19 cellular contexts compared by ENCODE assay signal in genomic region chr1:228392111-228392936, GRCh38. TPM values are rescaled to one million over a fixed set of nuclear protein-coding genes. Genes with fewer than 3 reads are reported as not detected.
DNase-seq lines count a peak whose midpoint lies in the region; ATAC-seq and TF ChIP-seq lines count a peak whose summit lies in the region.
"Had no signal": no experiment of that assay in that cellular context is flagged by ENCODE, and none has a peak within 500 bp of the region (broad histone marks: within the 10 kb centered on the region; RNA-seq: fewer than 3 reads in every experiment).

No MANE protein-coding gene starts in this region.

- no peak for TF ChIP-seq RAD21 in IMR-90 (IDR thresholded peaks at IDR 0.05; ENCODE audit: low read length)

- BruUV-seq in IMR-90 (replicated peaks; lab: Mats Ljungman, UMichigan) = no TSS peak

- H3K18ac ChIP-seq in IMR-90 (ENCODE audit: low read depth, low read length) = no peak overlapping the region

- H3K4me3 Mint-ChIP-seq in activated T-helper 17 cell treated with anti-CD3 and anti-CD28 coated beads, Interleukin-2, amount 50 U/mL, for 72 hours = no peak overlapping the region
- H3K4me3 Mint-ChIP-seq: CD8-positive, alpha-beta T cell; naive thymus-derived CD4-positive, alpha-beta T cell; T-helper 2 cell treated with Interferon-gamma antibody and Interleukin-4, amounts not matched to agents 5 μg/mL and 100 μg/mL, for 36 hours had no signal

- H4K20me1 ChIP-seq in IMR-90 (ENCODE audit: insufficient read depth, low read length) = 0 out of 2 replicates have a peak, but pooled peaks cover 8% of the 10 kb centered on the region

- no peak overlapping the region for H3K9ac ChIP-seq in IMR-90 (ENCODE audit: low read depth, low read length)

- intact Hi-C loops in IMR-90 (cut with micrococcal nuclease) (loop anchor here (5.0 kb wide), 2 partner anchors 165 to 260 kb away; no protein-coding TSS in a partner anchor), psoas muscle (cut with DNase I) (loop anchor here in 1 of 2 donors (10.0 kb wide), 1 partner anchor 268 kb away; no protein-coding TSS in a partner anchor)

- in situ Hi-C loops in IMR-90 (cut with MboI; ENCODE audit: low sequenced_read_pairs) = no loop called here

- no peak overlapping the region for H2BK20ac ChIP-seq in IMR-90 (ENCODE audit: low read depth, low read length)

- H2BK120ac ChIP-seq in IMR-90 (ENCODE audit: low read depth, low read length) = no peak overlapping the region

- H3K4me1 Mint-ChIP-seq in activated T-helper 17 cell treated with anti-CD3 and anti-CD28 coated beads, Interleukin-2, amount 50 U/mL, for 72 hours = no peaks in the 10 kb centered on the region

- H3K27me3 ChIP-seq in IMR-90 (ENCODE audit: control insufficient read depth, insufficient read depth, low read length) = no peaks in the 10 kb centered on the region
- no peaks in the 10 kb centered on the region for H3K27me3 ChIP-seq in psoas muscle (ENCODE audit: insufficient read depth in 3 of 3, low read length in 2 of 3)
- H3K27me3 ChIP-seq: Peyer's patch had no signal

- H4K91ac ChIP-seq in IMR-90 (ENCODE audit: insufficient read depth, low read depth, low read length) = no peak overlapping the region

- TF ChIP-seq CTCF in IMR-90 (conservative IDR thresholded peaks at IDR 0.05; ENCODE audit: low read depth, low read length) (no peak), psoas muscle (IDR thresholded peaks at IDR 0.05) (no peak), omental fat pad (IDR thresholded peaks at IDR 0.05) (no peak)

- peaks cover 8% of the 10 kb centered on the region; the same call in 1 of the 2 replicates for H3K9me1 ChIP-seq in IMR-90 (ENCODE audit: insufficient read depth, low read length)

- 67% methylated on average over 3 of the region's 12 CpGs; no CpG with 5 or more reads in 1 of the 2 experiments for WGBS in IMR-90 (ENCODE audit: extremely low coverage in 2 of 2, insufficient read length in 1 of 2), 2 experiments
- WGBS in psoas muscle, 3 donors = 89 to 93% (median 92%) methylated on average over 12 of the region's 12 CpGs

- H3K9me3 ChIP-seq in IMR-90 (ENCODE audit: control insufficient read depth, insufficient read depth, low read length) = no peaks in the 10 kb centered on the region
- no peaks in the 10 kb centered on the region for H3K9me3 ChIP-seq in psoas muscle
- H3K9me3 ChIP-seq: Peyer's patch had no signal

- TF ChIP-seq POLR2A in IMR-90 (IDR thresholded peaks at IDR 0.05; ENCODE audit: low read depth, low read length) = no peak

- no peak overlapping the region for H3K56ac ChIP-seq in IMR-90 (ENCODE audit: extremely low read depth, insufficient read depth, low read length)

- no peak overlapping the region for H3K27ac ChIP-seq in IMR-90 (ENCODE audit: insufficient read depth, low read length)
- H3K27ac ChIP-seq in psoas muscle = no peak overlapping the region
- H3K27ac ChIP-seq: Peyer's patch had no signal

- peaks cover 0 to 13% of the 10 kb centered on the region in 2 experiments; a peak in 2 of 4 replicates for H3K79me1 ChIP-seq in IMR-90 (ENCODE audit: low read depth in 1 of 2, low read length in 2 of 2)

- no peak overlapping the region for H3K27ac Mint-ChIP-seq in activated T-helper 17 cell treated with anti-CD3 and anti-CD28 coated beads, Interleukin-2, amount 50 U/mL, for 72 hours
- H3K27ac Mint-ChIP-seq: T-helper 2 cell treated with Interferon-gamma antibody and Interleukin-4, amounts not matched to agents 5 μg/mL and 100 μg/mL, for 36 hours had no signal

- dilution Hi-C loops in IMR-90 (cut with HindIII; ENCODE audit: low sequenced_read_pairs, unreplicated experiment) = no loop called here

- DNase-seq in EH (ENCODE audit: low read depth) (peak; percentile 71), IMR-90 (peak; percentile 30), psoas muscle (peak; percentile 8 to 25), NCI-H524 treated with DMSO at 0.1 percent for 48 hours (lab: John Stamatoyannopoulos, UW) (no peak), germinal center (ENCODE audit: low spot score) (no peak), omental fat pad (ENCODE audit: low spot score) (no peak)
- DNase-seq: activated CD4-positive, alpha-beta T cell treated with anti-CD3 and anti-CD28 coated beads, Interleukin-2, amount 50 U/mL, for 48 hours; aorta; GDM1; naive thymus-derived CD4-positive, alpha-beta T cell; NCI-H1694; NCI-H510A treated with DMSO at 0.1 percent for 48 hours; stimulated activated CD4-positive, alpha-beta T cell treated with anti-CD3 and anti-CD28 coated beads, Interleukin-4, amount 100 ng/mL, for 1 hour; trophoblast cell had no signal

- no peak overlapping the region for H3K4me2 ChIP-seq in IMR-90 (ENCODE audit: low read depth, low read length)

- H2AFZ ChIP-seq in IMR-90 (replicated peaks; ENCODE audit: low read length, poor library complexity) = no peak overlapping the region

- POLR2A ChIA-PET in IMR-90 (lab: Charles Lee; ENCODE audit: unreplicated experiment) = no interaction called here

- no peak overlapping the region for H4K5ac ChIP-seq in IMR-90 (ENCODE audit: low read depth, low read length)

- H3K4me1 ChIP-seq in IMR-90 (ENCODE audit: control insufficient read depth, insufficient read depth, low read length) (peaks cover 20% of the 10 kb centered on the region), psoas muscle (no peaks in the 10 kb centered on the region)
- H3K4me1 ChIP-seq: Peyer's patch had no signal

- H3K36me3 Mint-ChIP-seq in activated T-helper 17 cell treated with anti-CD3 and anti-CD28 coated beads, Interleukin-2, amount 50 U/mL, for 72 hours (ENCODE audit: low read depth) = peaks cover 43% of the 10 kb centered on the region

- H3K4ac ChIP-seq in IMR-90 (ENCODE audit: low read depth, low read length) = no peak overlapping the region

- no peak overlapping the region for H3K14ac ChIP-seq in IMR-90 (replicated peaks; ENCODE audit: low read depth, low read length)

- no peak overlapping the region for H2BK15ac ChIP-seq in IMR-90 (ENCODE audit: low read depth, low read length)

- H3K4me3 ChIP-seq in IMR-90 (ENCODE audit: insufficient read depth, low read depth, low read length) (no peak overlapping the region), psoas muscle (no peak overlapping the region)
- H3K4me3 ChIP-seq: Peyer's patch had no signal

- H4K8ac ChIP-seq in IMR-90 (ENCODE audit: low read depth in 2 of 2, low read length in 2 of 2) = no peak overlapping the region

- no peak overlapping the region for H3K23ac ChIP-seq in IMR-90 (ENCODE audit: low read depth, low read length)

- H3K9me3 Mint-ChIP-seq in activated T-helper 17 cell treated with anti-CD3 and anti-CD28 coated beads, Interleukin-2, amount 50 U/mL, for 72 hours = no peaks in the 10 kb centered on the region
- H3K9me3 Mint-ChIP-seq: CD8-positive, alpha-beta T cell; T-helper 2 cell treated with Interferon-gamma antibody and Interleukin-4, amounts not matched to agents 5 μg/mL and 100 μg/mL, for 36 hours had no signal

- H2BK5ac ChIP-seq in IMR-90 (ENCODE audit: low read depth, low read length, poor library complexity, severe bottlenecking) = no peak overlapping the region

- no peaks in the 10 kb centered on the region for H3K27me3 Mint-ChIP-seq in activated T-helper 17 cell treated with anti-CD3 and anti-CD28 coated beads, Interleukin-2, amount 50 U/mL, for 72 hours
- H3K27me3 Mint-ChIP-seq: naive thymus-derived CD4-positive, alpha-beta T cell had no signal

- H3K36me3 ChIP-seq in IMR-90 (ENCODE audit: control insufficient read depth, insufficient read depth, low read length) (peaks cover 31% of the 10 kb centered on the region), psoas muscle (ENCODE audit: insufficient read depth in 1 of 2, low read depth in 1 of 2) (peaks cover 0 to 27% of the 10 kb centered on the region in 2 donors)

- ATAC-seq in IMR-90 (ENCODE audit: low read depth) (peak; percentile 43; the same call in 1 of the 2 replicates), psoas muscle (no peak), omental fat pad (ENCODE audit: low FRiP score) (no peak)
- peak; percentile 12 for ATAC-seq in activated T-helper 17 cell treated with anti-CD3 and anti-CD28 coated beads, Interleukin-2, amount 50 U/mL, for 72 hours (replicated peaks)
- ATAC-seq: CD8-positive, alpha-beta T cell had no signal

- no peak overlapping the region for H2AK5ac ChIP-seq in IMR-90 (ENCODE audit: low read depth, low read length)

- H2AK9ac ChIP-seq in IMR-90 (replicated peaks; ENCODE audit: low read depth, low read length, poor library complexity) = no peak overlapping the region

- CTCF ChIA-PET in IMR-90 (lab: Yijun Ruan, JAX) = interaction anchor here (0.6 to 1.3 kb wide), 6 partner anchors 9 to 117 kb away, joined by 3 to 9 read pairs (median 5); partner anchors contain the start of gene TRIM11

TF ChIP-seq in IMR-90, 13 proteins besides CTCF, POLR2A, EP300 and RAD21 (continues in another document):
- TF ChIP-seq CHD1 (IDR thresholded peaks at IDR 0.05; ENCODE audit: low read depth, low read length) (no peak), SMC3 (IDR thresholded peaks at IDR 0.05; ENCODE audit: low read depth, low read length) (no peak), BHLHE40 (IDR thresholded peaks at IDR 0.05; ENCODE audit: low read depth, low read length) (no peak)
- TF ChIP-seq, protein P1, sequence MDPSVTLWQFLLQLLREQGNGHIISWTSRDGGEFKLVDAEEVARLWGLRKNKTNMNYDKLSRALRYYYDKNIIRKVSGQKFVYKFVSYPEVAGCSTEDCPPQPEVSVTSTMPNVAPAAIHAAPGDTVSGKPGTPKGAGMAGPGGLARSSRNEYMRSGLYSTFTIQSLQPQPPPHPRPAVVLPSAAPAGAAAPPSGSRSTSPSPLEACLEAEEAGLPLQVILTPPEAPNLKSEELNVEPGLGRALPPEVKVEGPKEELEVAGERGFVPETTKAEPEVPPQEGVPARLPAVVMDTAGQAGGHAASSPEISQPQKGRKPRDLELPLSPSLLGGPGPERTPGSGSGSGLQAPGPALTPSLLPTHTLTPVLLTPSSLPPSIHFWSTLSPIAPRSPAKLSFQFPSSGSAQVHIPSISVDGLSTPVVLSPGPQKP (IDR thresholded peaks at IDR 0.05; ENCODE audit: borderline replicate concordance, low read depth, low read length) = no peak

RNA-seq across cellular contexts. Expression of gene TRIM11, which starts 14.3 kb away (rescaled TPM):
- 6.8 and 7.2 TPM in 2 replicates for total RNA-seq in IMR-90 (2012; rRNA removed)
- polyA plus RNA-seq in IMR-90 (2012; rRNA removed) = 15.1 and 16.2 TPM in 2 replicates
- polyA plus RNA-seq in IMR-90 (2012; cell fraction: cytosol; rRNA removed) = 14.7 and 18.5 TPM in 2 replicates
- polyA plus RNA-seq in IMR-90 (2012; cell fraction: nucleus; rRNA removed; ENCODE audit: low replicate concordance) = 28.2 and 54.2 TPM in 2 replicates
- 10 to 100 TPM; 41.7 to 48.6 TPM for total RNA-seq in activated T-helper 17 cell treated with anti-CD3 and anti-CD28 coated beads, Interleukin-2, amount 50 U/mL, for 72 hours
- 1 to 10 TPM; 2.8 to 4.5 (median 4.0) TPM for total RNA-seq in psoas muscle
- 1 to 10 TPM; 3.1 to 6.3 (median 3.6) TPM for polyA plus RNA-seq in psoas muscle
- 10 to 100 TPM; 11.3 to 23.5 (median 15.8) TPM for total RNA-seq in omental fat pad

RNA-seq across cellular contexts. Expression of gene TRIM17, which starts 24.3 kb away (rescaled TPM):
- total RNA-seq in IMR-90 (2012; rRNA removed) (not detected in 2 replicates), psoas muscle (not detected), omental fat pad (1 to 10 TPM in 2 of 4 donors, under 1 TPM in 1, not detected in 1; 0.96 to 3.3 (median 1.7) TPM)
- polyA plus RNA-seq in IMR-90 (2012; rRNA removed) (0.26 and 0.39 TPM in 2 replicates), psoas muscle (under 1 TPM in 1 of 3 donors, not detected in 2; 0.03 TPM)
- polyA plus RNA-seq in IMR-90 (2012; cell fraction: cytosol; rRNA removed) = 0.06 and 0.11 TPM in 2 replicates
- 2.9 and 3.3 TPM in 2 replicates for polyA plus RNA-seq in IMR-90 (2012; cell fraction: nucleus; rRNA removed; ENCODE audit: low replicate concordance)
- total RNA-seq in activated T-helper 17 cell treated with anti-CD3 and anti-CD28 coated beads, Interleukin-2, amount 50 U/mL, for 72 hours = 1 to 10 TPM; 1.7 to 1.9 TPM
- total RNA-seq: dermis microvascular lymphatic vessel endothelial cell had no signal
- polyA plus RNA-seq: aorta had no signal

Comparison
In these comparisons a context has a peak if more than half of its experiments do, and no peak if none do; other contexts are left out.
1. DNase-seq: peak in EH (single experiment), IMR-90 (single experiment) and psoas muscle (2 of 2); none in NCI-H524 treated with DMSO at 0.1 percent for 48 hours (single experiment), germinal center (single experiment) and omental fat pad (single experiment).
2. ATAC-seq: peak in IMR-90 (single experiment) and activated T-helper 17 cell treated with anti-CD3 and anti-CD28 coated beads, Interleukin-2, amount 50 U/mL, for 72 hours (single experiment); none in psoas muscle (0 of 4) and omental fat pad (single experiment).